1 cellular context compared by ENCODE assay signal in the genomic region with DNA sequence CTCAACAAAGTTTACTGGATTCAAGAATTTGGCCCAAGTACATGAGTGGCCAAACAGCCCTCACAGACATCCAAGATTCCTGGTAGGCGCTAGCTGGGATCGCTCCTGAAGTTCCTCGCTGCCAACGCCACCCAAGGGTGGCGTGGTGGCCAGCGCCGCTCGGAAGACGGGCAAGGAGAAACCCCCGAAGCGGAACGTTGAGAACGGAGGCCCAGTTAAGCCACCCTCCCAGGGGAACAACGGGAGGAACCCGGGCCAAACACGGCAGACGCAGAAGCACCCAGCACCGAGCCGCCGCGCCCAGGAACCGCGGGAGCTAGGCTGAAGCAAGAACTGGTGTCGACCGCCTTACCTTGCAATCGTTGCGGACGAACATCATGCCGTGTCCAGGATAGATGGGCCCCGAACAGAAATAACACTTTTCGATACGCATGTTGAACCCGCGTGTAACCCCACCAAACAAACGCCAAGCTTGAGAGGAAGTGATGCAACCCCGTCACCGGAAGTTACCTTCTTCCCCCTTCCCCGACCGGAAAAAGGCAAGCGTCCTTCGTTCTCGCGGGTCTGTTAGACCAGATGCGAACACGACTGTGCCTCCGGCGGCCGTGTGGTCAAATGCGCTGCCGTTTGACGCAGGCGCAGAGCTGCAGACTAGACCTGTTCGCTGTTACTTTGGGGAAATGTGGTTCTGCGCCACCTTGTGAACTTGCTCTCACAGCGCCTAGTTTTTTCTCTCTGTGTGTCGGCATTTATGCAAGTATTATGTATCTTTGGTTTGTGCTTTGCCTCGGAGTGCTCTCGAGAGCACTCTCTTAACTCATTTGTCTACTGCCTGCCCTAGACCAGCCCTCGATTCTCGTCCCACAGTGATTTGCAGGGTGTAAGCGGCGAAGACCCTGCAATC.
TF ChIP-seq lines count a peak whose summit lies in the region.

A gene (minus strand): TSS at position 484 of the 904 bp plus-strand sequence. CDS start 51 bp downstream, at position 433.

TF ChIP-seq in GM12878, 131 proteins besides CTCF, POLR2A, EP300 and RAD21 (continued from another document and continues in another):
- TF ChIP-seq, protein P1, sequence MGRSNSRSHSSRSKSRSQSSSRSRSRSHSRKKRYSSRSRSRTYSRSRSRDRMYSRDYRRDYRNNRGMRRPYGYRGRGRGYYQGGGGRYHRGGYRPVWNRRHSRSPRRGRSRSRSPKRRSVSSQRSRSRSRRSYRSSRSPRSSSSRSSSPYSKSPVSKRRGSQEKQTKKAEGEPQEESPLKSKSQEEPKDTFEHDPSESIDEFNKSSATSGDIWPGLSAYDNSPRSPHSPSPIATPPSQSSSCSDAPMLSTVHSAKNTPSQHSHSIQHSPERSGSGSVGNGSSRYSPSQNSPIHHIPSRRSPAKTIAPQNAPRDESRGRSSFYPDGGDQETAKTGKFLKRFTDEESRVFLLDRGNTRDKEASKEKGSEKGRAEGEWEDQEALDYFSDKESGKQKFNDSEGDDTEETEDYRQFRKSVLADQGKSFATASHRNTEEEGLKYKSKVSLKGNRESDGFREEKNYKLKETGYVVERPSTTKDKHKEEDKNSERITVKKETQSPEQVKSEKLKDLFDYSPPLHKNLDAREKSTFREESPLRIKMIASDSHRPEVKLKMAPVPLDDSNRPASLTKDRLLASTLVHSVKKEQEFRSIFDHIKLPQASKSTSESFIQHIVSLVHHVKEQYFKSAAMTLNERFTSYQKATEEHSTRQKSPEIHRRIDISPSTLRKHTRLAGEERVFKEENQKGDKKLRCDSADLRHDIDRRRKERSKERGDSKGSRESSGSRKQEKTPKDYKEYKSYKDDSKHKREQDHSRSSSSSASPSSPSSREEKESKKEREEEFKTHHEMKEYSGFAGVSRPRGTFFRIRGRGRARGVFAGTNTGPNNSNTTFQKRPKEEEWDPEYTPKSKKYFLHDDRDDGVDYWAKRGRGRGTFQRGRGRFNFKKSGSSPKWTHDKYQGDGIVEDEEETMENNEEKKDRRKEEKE (IDR thresholded peaks at IDR 0.05): no peak
- TF ChIP-seq, protein P2, sequence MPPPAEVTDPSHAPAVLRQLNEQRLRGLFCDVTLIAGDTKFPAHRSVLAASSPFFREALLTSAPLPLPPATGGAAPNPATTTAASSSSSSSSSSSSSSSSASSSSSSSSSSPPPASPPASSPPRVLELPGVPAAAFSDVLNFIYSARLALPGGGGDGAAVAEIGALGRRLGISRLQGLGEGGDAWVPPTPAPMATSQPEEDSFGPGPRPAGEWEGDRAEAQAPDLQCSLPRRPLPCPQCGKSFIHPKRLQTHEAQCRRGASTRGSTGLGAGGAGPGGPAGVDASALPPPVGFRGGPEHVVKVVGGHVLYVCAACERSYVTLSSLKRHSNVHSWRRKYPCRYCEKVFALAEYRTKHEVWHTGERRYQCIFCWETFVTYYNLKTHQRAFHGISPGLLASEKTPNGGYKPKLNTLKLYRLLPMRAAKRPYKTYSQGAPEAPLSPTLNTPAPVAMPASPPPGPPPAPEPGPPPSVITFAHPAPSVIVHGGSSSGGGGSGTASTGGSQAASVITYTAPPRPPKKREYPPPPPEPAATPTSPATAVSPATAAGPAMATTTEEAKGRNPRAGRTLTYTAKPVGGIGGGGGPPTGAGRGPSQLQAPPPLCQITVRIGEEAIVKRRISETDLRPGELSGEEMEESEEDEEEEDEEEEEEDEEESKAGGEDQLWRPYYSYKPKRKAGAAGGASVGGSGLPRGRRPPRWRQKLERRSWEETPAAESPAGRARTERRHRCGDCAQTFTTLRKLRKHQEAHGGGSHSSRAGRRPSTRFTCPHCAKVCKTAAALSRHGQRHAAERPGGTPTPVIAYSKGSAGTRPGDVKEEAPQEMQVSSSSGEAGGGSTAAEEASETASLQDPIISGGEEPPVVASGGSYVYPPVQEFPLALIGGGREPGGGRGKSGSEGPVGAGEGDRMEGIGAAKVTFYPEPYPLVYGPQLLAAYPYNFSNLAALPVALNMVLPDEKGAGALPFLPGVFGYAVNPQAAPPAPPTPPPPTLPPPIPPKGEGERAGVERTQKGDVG (CRISPR knock-in tag; IDR thresholded peaks at IDR 0.05): no peak
- 0 out of 2 replicates have a peak, but pooled peaks have one; percentile 38 for TF ChIP-seq FOXK2 (IDR thresholded peaks at IDR 0.05)
- peak; percentile 86 for TF ChIP-seq HDGF (IDR thresholded peaks at IDR 0.05)
- TF ChIP-seq, protein P3, sequence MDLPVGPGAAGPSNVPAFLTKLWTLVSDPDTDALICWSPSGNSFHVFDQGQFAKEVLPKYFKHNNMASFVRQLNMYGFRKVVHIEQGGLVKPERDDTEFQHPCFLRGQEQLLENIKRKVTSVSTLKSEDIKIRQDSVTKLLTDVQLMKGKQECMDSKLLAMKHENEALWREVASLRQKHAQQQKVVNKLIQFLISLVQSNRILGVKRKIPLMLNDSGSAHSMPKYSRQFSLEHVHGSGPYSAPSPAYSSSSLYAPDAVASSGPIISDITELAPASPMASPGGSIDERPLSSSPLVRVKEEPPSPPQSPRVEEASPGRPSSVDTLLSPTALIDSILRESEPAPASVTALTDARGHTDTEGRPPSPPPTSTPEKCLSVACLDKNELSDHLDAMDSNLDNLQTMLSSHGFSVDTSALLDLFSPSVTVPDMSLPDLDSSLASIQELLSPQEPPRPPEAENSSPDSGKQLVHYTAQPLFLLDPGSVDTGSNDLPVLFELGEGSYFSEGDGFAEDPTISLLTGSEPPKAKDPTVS (IDR thresholded peaks at IDR 0.05; ENCODE audit: low read depth, low read length): peak; percentile 14; the same call in 1 of the 2 replicates
- no peak for TF ChIP-seq NFXL1 (IDR thresholded peaks at IDR 0.05; ENCODE audit: borderline replicate concordance)
- TF ChIP-seq SMAD1 (IDR thresholded peaks at IDR 0.05; ENCODE audit: low read depth, partially characterized antibody): no peak
- no peak for TF ChIP-seq EGR1 (IDR thresholded peaks at IDR 0.05; ENCODE audit: borderline replicate concordance in 1 of 2, low read depth in 2 of 2, low read length in 2 of 2)
- peak in 1 of 2 experiments; percentile 66; a peak in 2 of 4 replicates for TF ChIP-seq ETV6 (conservative IDR thresholded peaks at IDR 0.05 in 1 of 2, IDR thresholded peaks at IDR 0.05 in 1 of 2; ENCODE audit: borderline replicate concordance in 1 of 2, low read depth in 1 of 2)
- TF ChIP-seq HDAC6 (IDR thresholded peaks at IDR 0.05; ENCODE audit: unreplicated experiment): peak; percentile 41
- no peak for TF ChIP-seq SREBF1 (IDR thresholded peaks at IDR 0.05; ENCODE audit: low read length)
- TF ChIP-seq ESRRA (IDR thresholded peaks at IDR 0.05; ENCODE audit: low read length): no peak
- no peak for TF ChIP-seq BCL11A (IDR thresholded peaks at IDR 0.05; ENCODE audit: low read depth, low read length)
- TF ChIP-seq ZBED1 (IDR thresholded peaks at IDR 0.05; ENCODE audit: borderline replicate concordance): no peak
- no peak for TF ChIP-seq PAX8 (IDR thresholded peaks at IDR 0.05)
- TF ChIP-seq, protein P4, sequence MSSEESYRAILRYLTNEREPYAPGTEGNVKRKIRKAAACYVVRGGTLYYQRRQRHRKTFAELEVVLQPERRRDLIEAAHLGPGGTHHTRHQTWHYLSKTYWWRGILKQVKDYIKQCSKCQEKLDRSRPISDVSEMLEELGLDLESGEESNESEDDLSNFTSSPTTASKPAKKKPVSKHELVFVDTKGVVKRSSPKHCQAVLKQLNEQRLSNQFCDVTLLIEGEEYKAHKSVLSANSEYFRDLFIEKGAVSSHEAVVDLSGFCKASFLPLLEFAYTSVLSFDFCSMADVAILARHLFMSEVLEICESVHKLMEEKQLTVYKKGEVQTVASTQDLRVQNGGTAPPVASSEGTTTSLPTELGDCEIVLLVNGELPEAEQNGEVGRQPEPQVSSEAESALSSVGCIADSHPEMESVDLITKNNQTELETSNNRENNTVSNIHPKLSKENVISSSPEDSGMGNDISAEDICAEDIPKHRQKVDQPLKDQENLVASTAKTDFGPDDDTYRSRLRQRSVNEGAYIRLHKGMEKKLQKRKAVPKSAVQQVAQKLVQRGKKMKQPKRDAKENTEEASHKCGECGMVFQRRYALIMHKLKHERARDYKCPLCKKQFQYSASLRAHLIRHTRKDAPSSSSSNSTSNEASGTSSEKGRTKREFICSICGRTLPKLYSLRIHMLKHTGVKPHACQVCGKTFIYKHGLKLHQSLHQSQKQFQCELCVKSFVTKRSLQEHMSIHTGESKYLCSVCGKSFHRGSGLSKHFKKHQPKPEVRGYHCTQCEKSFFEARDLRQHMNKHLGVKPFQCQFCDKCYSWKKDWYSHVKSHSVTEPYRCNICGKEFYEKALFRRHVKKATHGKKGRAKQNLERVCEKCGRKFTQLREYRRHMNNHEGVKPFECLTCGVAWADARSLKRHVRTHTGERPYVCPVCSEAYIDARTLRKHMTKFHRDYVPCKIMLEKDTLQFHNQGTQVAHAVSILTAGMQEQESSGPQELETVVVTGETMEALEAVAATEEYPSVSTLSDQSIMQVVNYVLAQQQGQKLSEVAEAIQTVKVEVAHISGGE (CRISPR knock-in tag; IDR thresholded peaks at IDR 0.05): peak; percentile 71
- peak; percentile 81; the same call in 1 of the 2 replicates for TF ChIP-seq SIN3A (IDR thresholded peaks at IDR 0.05; ENCODE audit: low read depth, low read length)
- 0 out of 2 replicates have a peak, but pooled peaks have one; percentile 60 for TF ChIP-seq NR2F1 (conservative IDR thresholded peaks at IDR 0.05)
- TF ChIP-seq BMI1 (IDR thresholded peaks at IDR 0.05; ENCODE audit: borderline replicate concordance): no peak
- 0 out of 2 replicates have a peak, but pooled peaks have one; percentile 4 for TF ChIP-seq CBX5 (IDR thresholded peaks at IDR 0.05; ENCODE audit: low read depth)
- no peak for TF ChIP-seq YBX1 (IDR thresholded peaks at IDR 0.05)
- TF ChIP-seq CBFB (IDR thresholded peaks at IDR 0.05; ENCODE audit: low read depth): peak; percentile 55; the same call in 1 of the 2 replicates
- TF ChIP-seq SMAD5 (IDR thresholded peaks at IDR 0.05; ENCODE audit: low read depth): peak; percentile 75
- no peak for TF ChIP-seq YY1 (IDR thresholded peaks at IDR 0.05; ENCODE audit: low read depth, low read length)
- no peak for TF ChIP-seq IRF4 (IDR thresholded peaks at IDR 0.05; ENCODE audit: low read depth, low read length)
- TF ChIP-seq JUND (IDR thresholded peaks at IDR 0.05; ENCODE audit: low read depth, low read length): no peak
- TF ChIP-seq, protein P5, sequence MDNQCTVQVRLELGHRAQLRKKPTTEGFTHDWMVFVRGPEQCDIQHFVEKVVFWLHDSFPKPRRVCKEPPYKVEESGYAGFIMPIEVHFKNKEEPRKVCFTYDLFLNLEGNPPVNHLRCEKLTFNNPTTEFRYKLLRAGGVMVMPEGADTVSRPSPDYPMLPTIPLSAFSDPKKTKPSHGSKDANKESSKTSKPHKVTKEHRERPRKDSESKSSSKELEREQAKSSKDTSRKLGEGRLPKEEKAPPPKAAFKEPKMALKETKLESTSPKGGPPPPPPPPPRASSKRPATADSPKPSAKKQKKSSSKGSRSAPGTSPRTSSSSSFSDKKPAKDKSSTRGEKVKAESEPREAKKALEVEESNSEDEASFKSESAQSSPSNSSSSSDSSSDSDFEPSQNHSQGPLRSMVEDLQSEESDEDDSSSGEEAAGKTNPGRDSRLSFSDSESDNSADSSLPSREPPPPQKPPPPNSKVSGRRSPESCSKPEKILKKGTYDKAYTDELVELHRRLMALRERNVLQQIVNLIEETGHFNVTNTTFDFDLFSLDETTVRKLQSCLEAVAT (IDR thresholded peaks at IDR 0.05): 0 out of 2 replicates have a peak, but pooled peaks have one; percentile 55
- TF ChIP-seq MXI1 (IDR thresholded peaks at IDR 0.05; ENCODE audit: low read depth, low read length): peak; percentile 98
- TF ChIP-seq, protein P6, sequence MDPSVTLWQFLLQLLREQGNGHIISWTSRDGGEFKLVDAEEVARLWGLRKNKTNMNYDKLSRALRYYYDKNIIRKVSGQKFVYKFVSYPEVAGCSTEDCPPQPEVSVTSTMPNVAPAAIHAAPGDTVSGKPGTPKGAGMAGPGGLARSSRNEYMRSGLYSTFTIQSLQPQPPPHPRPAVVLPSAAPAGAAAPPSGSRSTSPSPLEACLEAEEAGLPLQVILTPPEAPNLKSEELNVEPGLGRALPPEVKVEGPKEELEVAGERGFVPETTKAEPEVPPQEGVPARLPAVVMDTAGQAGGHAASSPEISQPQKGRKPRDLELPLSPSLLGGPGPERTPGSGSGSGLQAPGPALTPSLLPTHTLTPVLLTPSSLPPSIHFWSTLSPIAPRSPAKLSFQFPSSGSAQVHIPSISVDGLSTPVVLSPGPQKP (IDR thresholded peaks at IDR 0.05; ENCODE audit: low read depth, low read length): peak; percentile 85
- TF ChIP-seq, protein P7, sequence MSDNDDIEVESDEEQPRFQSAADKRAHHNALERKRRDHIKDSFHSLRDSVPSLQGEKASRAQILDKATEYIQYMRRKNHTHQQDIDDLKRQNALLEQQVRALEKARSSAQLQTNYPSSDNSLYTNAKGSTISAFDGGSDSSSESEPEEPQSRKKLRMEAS (IDR thresholded peaks at IDR 0.05; ENCODE audit: low read depth, low read length): peak; percentile 74
- TF ChIP-seq IKZF2 (IDR thresholded peaks at IDR 0.05): peak; percentile 44 to 53
- TF ChIP-seq NR2C2 (IDR thresholded peaks at IDR 0.05; ENCODE audit: borderline replicate concordance, control insufficient read depth, insufficient read length, low read depth): no peak
- TF ChIP-seq TARDBP (IDR thresholded peaks at IDR 0.05; ENCODE audit: borderline replicate concordance): no peak
- TF ChIP-seq, protein P8, sequence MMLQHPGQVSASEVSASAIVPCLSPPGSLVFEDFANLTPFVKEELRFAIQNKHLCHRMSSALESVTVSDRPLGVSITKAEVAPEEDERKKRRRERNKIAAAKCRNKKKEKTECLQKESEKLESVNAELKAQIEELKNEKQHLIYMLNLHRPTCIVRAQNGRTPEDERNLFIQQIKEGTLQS (IDR thresholded peaks at IDR 0.05; ENCODE audit: borderline replicate concordance, extremely low read depth, low read depth, low read length): no peak
- TF ChIP-seq POU2F2 (IDR thresholded peaks at IDR 0.05; ENCODE audit: borderline replicate concordance, low read depth, low read length): no peak
- TF ChIP-seq HDAC2 (IDR thresholded peaks at IDR 0.05): no peak
- peak; percentile 46 for TF ChIP-seq KLF5 (IDR thresholded peaks at IDR 0.05; ENCODE audit: partially characterized antibody)
- TF ChIP-seq LARP7 (IDR thresholded peaks at IDR 0.05): peak; percentile 65
